Comparison of ENCODE assay signal across 9 cellular contexts in genomic region chr6:95364016-95364604, GRCh38.
DNase-seq lines count a peak whose midpoint lies in the region; ATAC-seq and TF ChIP-seq lines count a peak whose summit lies in the region.
"Had no signal": no experiment of that assay in that cellular context is flagged by ENCODE, and none has a peak within 500 bp of the region (broad histone marks: within the 10 kb centered on the region; RNA-seq: fewer than 3 reads in every experiment).

No MANE protein-coding gene starts in this region.

- no peak for TF ChIP-seq POLR2A in Peyer's patch (IDR thresholded peaks at IDR 0.05)

- H3K4me1 ChIP-seq in Peyer's patch = no peaks in the 10 kb centered on the region
- no peaks in the 10 kb centered on the region for H3K4me1 ChIP-seq in CD8-positive, alpha-beta T cell (ENCODE audit: insufficient read depth, low read length)

- H3K27me3 Mint-ChIP-seq in CD8-positive, alpha-beta T cell (ENCODE audit: low read depth) = no peaks in the 10 kb centered on the region
- H3K27me3 Mint-ChIP-seq in T-helper 2 cell treated with Interferon-gamma antibody and Interleukin-4, amounts not matched to agents 5 μg/mL and 100 μg/mL, for 36 hours (ENCODE audit: low read depth) = no peaks in the 10 kb centered on the region
- H3K27me3 Mint-ChIP-seq: memory B cell had no signal

- H3K9me3 Mint-ChIP-seq in CD8-positive, alpha-beta T cell = no peaks in the 10 kb centered on the region
- no peaks in the 10 kb centered on the region for H3K9me3 Mint-ChIP-seq in T-helper 2 cell treated with Interferon-gamma antibody and Interleukin-4, amounts not matched to agents 5 μg/mL and 100 μg/mL, for 36 hours
- H3K9me3 Mint-ChIP-seq: memory B cell had no signal

- H3K36me3 ChIP-seq in Peyer's patch = no peaks in the 10 kb centered on the region
- no peaks in the 10 kb centered on the region for H3K36me3 ChIP-seq in CD8-positive, alpha-beta T cell (ENCODE audit: insufficient read depth, low read length)

- peak; percentile 11 for DNase-seq in GM03348 (ENCODE audit: low spot score)
- DNase-seq in HPDE6-E6E7 (ENCODE audit: extremely low spot score) = peak; percentile 10
- no peak for DNase-seq in Peyer's patch
- DNase-seq in glomerular visceral epithelial cell (ENCODE audit: extremely low spot score) = peak; percentile 24
- no peak for DNase-seq in CD8-positive, alpha-beta T cell
- DNase-seq in activated naive CD4-positive, alpha-beta T cell treated with anti-CD3 and anti-CD28 coated beads, Interleukin-2, amount 50 U/mL, for 16 hours = no peak
- no peak for DNase-seq in T-helper 2 cell treated with Interferon-gamma antibody and Interleukin-4, amounts not matched to agents 5 μg/mL and 100 μg/mL, for 36 hours (ENCODE audit: low spot score)

- no peak overlapping the region for H3K27ac ChIP-seq in Peyer's patch
- H3K27ac ChIP-seq in CD8-positive, alpha-beta T cell (ENCODE audit: low read depth, low read length) = no peak overlapping the region

- no peaks in the 10 kb centered on the region for H3K9me3 ChIP-seq in Peyer's patch
- H3K9me3 ChIP-seq in CD8-positive, alpha-beta T cell (ENCODE audit: low read length) = no peaks in the 10 kb centered on the region

- H3K36me3 Mint-ChIP-seq in CD8-positive, alpha-beta T cell = no peaks in the 10 kb centered on the region
- no peaks in the 10 kb centered on the region for H3K36me3 Mint-ChIP-seq in T-helper 2 cell treated with Interferon-gamma antibody and Interleukin-4, amounts not matched to agents 5 μg/mL and 100 μg/mL, for 36 hours (ENCODE audit: low read depth)
- H3K36me3 Mint-ChIP-seq: memory B cell had no signal

- H3K4me3 Mint-ChIP-seq in CD8-positive, alpha-beta T cell = no peak overlapping the region
- H3K4me3 Mint-ChIP-seq in T-helper 2 cell treated with Interferon-gamma antibody and Interleukin-4, amounts not matched to agents 5 μg/mL and 100 μg/mL, for 36 hours = no peak overlapping the region
- H3K4me3 Mint-ChIP-seq: memory B cell had no signal

- POLR2A ChIA-PET in CD8-positive, alpha-beta T cell (lab: Charles Lee) = no interaction called here

- H3K4me3 ChIP-seq in Peyer's patch = no peak overlapping the region
- H3K4me3 ChIP-seq in CD8-positive, alpha-beta T cell (ENCODE audit: low read depth, low read length) = no peak overlapping the region

- H3K27me3 ChIP-seq in Peyer's patch = no peaks in the 10 kb centered on the region
- H3K27me3 ChIP-seq in CD8-positive, alpha-beta T cell (ENCODE audit: insufficient read depth, low read length) = no peaks in the 10 kb centered on the region

- no peaks in the 10 kb centered on the region for H3K4me1 Mint-ChIP-seq in CD8-positive, alpha-beta T cell (ENCODE audit: low read depth)
- H3K4me1 Mint-ChIP-seq in T-helper 2 cell treated with Interferon-gamma antibody and Interleukin-4, amounts not matched to agents 5 μg/mL and 100 μg/mL, for 36 hours (ENCODE audit: low read depth) = no peaks in the 10 kb centered on the region
- H3K4me1 Mint-ChIP-seq: memory B cell had no signal

- peak; percentile 80 for ATAC-seq in GM21528 (IDR thresholded peaks at IDR 0.05; ENCODE audit: low FRiP score, unreplicated experiment)
- no peak for ATAC-seq in CD8-positive, alpha-beta T cell

- TF ChIP-seq CTCF in Peyer's patch (IDR thresholded peaks at IDR 0.05) = peak in 4 of 6 experiments; percentile 31 to 48 (median 44)
- no peak for TF ChIP-seq CTCF in CD8-positive, alpha-beta T cell (IDR thresholded peaks at IDR 0.05)

- H3K27ac Mint-ChIP-seq in CD8-positive, alpha-beta T cell = no peak overlapping the region
- H3K27ac Mint-ChIP-seq in T-helper 2 cell treated with Interferon-gamma antibody and Interleukin-4, amounts not matched to agents 5 μg/mL and 100 μg/mL, for 36 hours = no peak overlapping the region
- H3K27ac Mint-ChIP-seq: memory B cell had no signal

- intact Hi-C loops in CD8-positive, alpha-beta T cell (cut with DNase I, micrococcal nuclease) = no loop called here

- CTCF ChIA-PET in CD8-positive, alpha-beta T cell (lab: Charles Lee) = no interaction called here

Comparison
In these comparisons a context has a peak if more than half of its experiments do, and no peak if none do; other contexts are left out.
1. DNase-seq: peak in GM03348 (single experiment), HPDE6-E6E7 (single experiment) and glomerular visceral epithelial cell (single experiment); none in Peyer's patch (0 of 3), CD8-positive, alpha-beta T cell (0 of 7), activated naive CD4-positive, alpha-beta T cell treated with anti-CD3 and anti-CD28 coated beads, Interleukin-2, amount 50 U/mL, for 16 hours (single experiment) and T-helper 2 cell treated with Interferon-gamma antibody and Interleukin-4, amounts not matched to agents 5 μg/mL and 100 μg/mL, for 36 hours (single experiment).